In genomic region chr22:24603770-24604629, GRCh38 we compare ENCODE assay signal across 9 cellular contexts. TPM values are rescaled to one million over a fixed set of nuclear protein-coding genes. Genes with fewer than 3 reads are reported as not detected.
DNase-seq lines count a peak whose midpoint lies in the region; ATAC-seq and TF ChIP-seq lines count a peak whose summit lies in the region.
"Not testable (repeated sequence)": the region's sequence is repeated elsewhere in the genome, so short reads cannot be mapped to it uniquely, and the experiment has no call there.
"Had no signal": no experiment of that assay in that cellular context is flagged by ENCODE, and none has a peak within 500 bp of the region (broad histone marks: within the 10 kb centered on the region; RNA-seq: fewer than 3 reads in every experiment).

No MANE protein-coding gene starts in this region.

- H3K4me3 ChIP-seq in NT2/D1 (ENCODE audit: insufficient read length, low read depth) (peak overlapping the region; percentile 11), body of pancreas (peak overlapping the region; percentile 15 to 31), neural progenitor cell (peak overlapping the region; percentile 28), transverse colon (peak overlapping the region in 3 of 4 donors; percentile 15 to 41 (median 20))
- H3K4me3 ChIP-seq in right cardiac atrium (ENCODE audit: low read length): not testable (repeated sequence)

- peak overlapping the region; percentile 85 for H3K27ac Mint-ChIP-seq in activated CD4-positive, alpha-beta T cell treated with anti-CD3 and anti-CD28 coated beads for 36 hours
- peak overlapping the region; percentile 91 for H3K27ac Mint-ChIP-seq in neural progenitor cell

- not testable (repeated sequence) for H2AFZ ChIP-seq in neural progenitor cell (replicated peaks)

- H3K9me3 ChIP-seq in NT2/D1 (ENCODE audit: insufficient read depth, low read length); body of pancreas; right cardiac atrium (ENCODE audit: control insufficient read depth, low read length); neural progenitor cell (ENCODE audit: low read depth); transverse colon: not testable (repeated sequence)

- peak overlapping the region; percentile 73 for H3K4me2 ChIP-seq in neural progenitor cell

- not testable (repeated sequence) for H3K36me3 Mint-ChIP-seq in activated CD4-positive, alpha-beta T cell treated with anti-CD3 and anti-CD28 coated beads for 36 hours (ENCODE audit: low read depth); neural progenitor cell

- not testable (repeated sequence) for H3K9me3 Mint-ChIP-seq in activated CD4-positive, alpha-beta T cell treated with anti-CD3 and anti-CD28 coated beads for 36 hours (ENCODE audit: low read depth); neural progenitor cell

- H3F3A ChIP-seq in neural progenitor cell (ENCODE audit: low read depth): peaks cover 29% of the 10 kb centered on the region

- H3K27me3 ChIP-seq in NT2/D1 (ENCODE audit: insufficient read depth, insufficient read length); body of pancreas; right cardiac atrium (ENCODE audit: control insufficient read depth, insufficient read depth); neural progenitor cell; transverse colon: not testable (repeated sequence)

- TF ChIP-seq EP300 in transverse colon (IDR thresholded peaks at IDR 0.05; ENCODE audit: low read depth): not testable (repeated sequence)

- intact Hi-C loops in activated CD4-positive, alpha-beta T cell treated with anti-CD3 and anti-CD28 coated beads for 36 hours (cut with DNase I, micrococcal nuclease): loop anchor here in 1 of 2 experiments (5.0 kb wide), 1 partner anchor 47 kb away; the partner anchor contains the start of genes GUCD1 and SNRPD3
- intact Hi-C loops in body of pancreas (cut with DNase I); right cardiac atrium (cut with DNase I); transverse colon (cut with DNase I; ENCODE audit: low total_unique reads): not testable (repeated sequence)

- H3K27me3 Mint-ChIP-seq in activated CD4-positive, alpha-beta T cell treated with anti-CD3 and anti-CD28 coated beads for 36 hours; neural progenitor cell (ENCODE audit: insufficient read depth, low read depth): not testable (repeated sequence)

- H3K79me2 ChIP-seq in neural progenitor cell (ENCODE audit: low read depth): not testable (repeated sequence)

- H3K27ac ChIP-seq in body of pancreas (peak overlapping the region; percentile 62 to 79 (median 78)), transverse colon (peak overlapping the region; percentile 62 to 76 (median 66))
- H3K27ac ChIP-seq in right cardiac atrium (ENCODE audit: low read length); neural progenitor cell: not testable (repeated sequence)

- not testable (repeated sequence) for H3K4me1 ChIP-seq in NT2/D1 (ENCODE audit: insufficient read depth, insufficient read length); right cardiac atrium (ENCODE audit: control insufficient read depth, insufficient read depth, low read length)
- H3K4me1 ChIP-seq in body of pancreas: peaks cover 47% of the 10 kb centered on the region
- peaks cover 18% of the 10 kb centered on the region for H3K4me1 ChIP-seq in neural progenitor cell
- peaks cover 5 to 36% (median 23%) of the 10 kb centered on the region in 4 donors for H3K4me1 ChIP-seq in transverse colon

- H3K36me3 ChIP-seq in NT2/D1 (ENCODE audit: insufficient read depth, insufficient read length, low read length); body of pancreas (replicated peaks in 1 of 2; ENCODE audit: insufficient read depth in 1 of 2, low read depth in 2 of 2); neural progenitor cell; transverse colon: not testable (repeated sequence)

- not testable (repeated sequence) for H3K9ac ChIP-seq in NT2/D1 (ENCODE audit: insufficient read length, low read depth); neural progenitor cell

- not testable (repeated sequence) for H4K20me1 ChIP-seq in neural progenitor cell (ENCODE audit: low read depth)

- ATAC-seq in activated CD4-positive, alpha-beta T cell treated with anti-CD3 and anti-CD28 coated beads for 36 hours: peak; percentile 46
- ATAC-seq in body of pancreas (peak; percentile 17), right cardiac atrium (peak in 1 of 2 donors; percentile 3)

- DNase-seq in DMS153 (lab: John Stamatoyannopoulos, UW): peak; percentile 34
- peak; percentile 60 for DNase-seq in HK-2 (ENCODE audit: unreplicated experiment)
- not testable (repeated sequence) for DNase-seq in NT2/D1 (ENCODE audit: low read depth, low spot score); transverse colon
- peak; percentile 55 for DNase-seq in activated CD4-positive, alpha-beta T cell treated with anti-CD3 and anti-CD28 coated beads for 36 hours
- peak in 2 of 4 donors; percentile 31 to 47 for DNase-seq in body of pancreas
- DNase-seq in right cardiac atrium: peak in 2 of 3 donors; percentile 44 to 55
- DNase-seq in neural progenitor cell (ENCODE audit: low spot score): peak; percentile 63

- POLR2A ChIA-PET in activated CD4-positive, alpha-beta T cell treated with anti-CD3 and anti-CD28 coated beads for 36 hours (lab: Charles Lee): interaction anchor here (0.5 kb wide), 1 partner anchor 186 kb away, joined by 3 read pairs; no protein-coding TSS in a partner anchor

- in situ Hi-C loops in transverse colon (cut with MboI; ENCODE audit: low pct_ligation_motif_present in 1 of 4, low pct_unique_long_range_greater_than_20kb in 1 of 4, low sequenced_read_pairs in 3 of 4): not testable (repeated sequence)

- TF ChIP-seq CTCF in body of pancreas (IDR thresholded peaks at IDR 0.05): peak in 2 of 7 experiments; percentile 18 to 23
- TF ChIP-seq CTCF in neural progenitor cell (IDR thresholded peaks at IDR 0.05): peak; percentile 42
- peak in 2 of 5 experiments; percentile 11 to 16 for TF ChIP-seq CTCF in transverse colon (IDR thresholded peaks at IDR 0.05)

- peak overlapping the region; percentile 22 for H3K4me3 Mint-ChIP-seq in activated CD4-positive, alpha-beta T cell treated with anti-CD3 and anti-CD28 coated beads for 36 hours
- H3K4me3 Mint-ChIP-seq in neural progenitor cell: peak overlapping the region; percentile 80

- peaks cover 19% of the 10 kb centered on the region for H3K4me1 Mint-ChIP-seq in activated CD4-positive, alpha-beta T cell treated with anti-CD3 and anti-CD28 coated beads for 36 hours
- peaks cover 19% of the 10 kb centered on the region for H3K4me1 Mint-ChIP-seq in neural progenitor cell

- CTCF ChIA-PET in activated CD4-positive, alpha-beta T cell treated with anti-CD3 and anti-CD28 coated beads for 36 hours (lab: Charles Lee): not testable (repeated sequence)

- TF ChIP-seq POLR2A in body of pancreas (IDR thresholded peaks at IDR 0.05); transverse colon (IDR thresholded peaks at IDR 0.05): not testable (repeated sequence)

- WGBS in body of pancreas, 2 donors: 5 to 12% methylated on average over 9 to 18 of the region's 18 CpGs
- 28% methylated on average over 18 of the region's 18 CpGs for WGBS in right cardiac atrium
- WGBS in transverse colon (ENCODE audit: low coverage in 1 of 2), 2 donors: 18 to 21% methylated on average over 4 to 17 of the region's 18 CpGs

RNA-seq across cellular contexts. Expression of gene GGT1, which starts 1.0 kb away (rescaled TPM):
- 10 to 100 TPM; 32.4 to 34.9 TPM for total RNA-seq in activated CD4-positive, alpha-beta T cell treated with anti-CD3 and anti-CD28 coated beads for 36 hours
- 10 to 100 TPM; 45.4 to 58.7 TPM for total RNA-seq in body of pancreas
- 1 to 10 TPM; 4.1 to 7.2 (median 5.9) TPM for total RNA-seq in right cardiac atrium
- polyA plus RNA-seq in right cardiac atrium: 3.7 TPM
- total RNA-seq in neural progenitor cell (ENCODE audit: low replicate concordance): 4.9 and 7.7 TPM in 2 replicates
- total RNA-seq in transverse colon: 100 to 1,000 TPM in 1 of 4 donors, 10 to 100 TPM in 3; 52.4 to 167 (median 77.1) TPM
- total RNA-seq: ascending aorta had no signal

RNA-seq across cellular contexts. Expression of gene LRRC75B, which starts 11.1 kb away (rescaled TPM):
- under 1 TPM; 0.56 to 0.98 TPM for total RNA-seq in activated CD4-positive, alpha-beta T cell treated with anti-CD3 and anti-CD28 coated beads for 36 hours
- total RNA-seq in body of pancreas (10 to 100 TPM; 20.8 to 33.9 TPM), right cardiac atrium (1 to 10 TPM; 5.1 to 7.3 (median 5.9) TPM), neural progenitor cell (ENCODE audit: low replicate concordance) (8.2 and 19.0 TPM in 2 replicates), transverse colon (10 to 100 TPM; 13.3 to 20.6 (median 16.6) TPM)
- polyA plus RNA-seq in right cardiac atrium: 6.1 TPM

RNA-seq across cellular contexts. Expression of gene SNRPD3, which starts 48.2 kb away (rescaled TPM):
- 100 to 1,000 TPM; 156 to 232 TPM for total RNA-seq in activated CD4-positive, alpha-beta T cell treated with anti-CD3 and anti-CD28 coated beads for 36 hours
- total RNA-seq in body of pancreas (10 to 100 TPM; 30.4 to 65.6 TPM), right cardiac atrium (10 to 100 TPM; 63.4 to 73.4 (median 67.7) TPM), neural progenitor cell (ENCODE audit: low replicate concordance) (195 and 302 TPM in 2 replicates), transverse colon (100 to 1,000 TPM in 2 of 4 donors, 10 to 100 TPM in 2; 21.3 to 127 (median 93.8) TPM)
- polyA plus RNA-seq in right cardiac atrium: 109 TPM

RNA-seq across cellular contexts. Expression of gene GUCD1, which starts 49.1 kb away (rescaled TPM):
- 100 to 1,000 TPM; 109 to 124 TPM for total RNA-seq in activated CD4-positive, alpha-beta T cell treated with anti-CD3 and anti-CD28 coated beads for 36 hours
- total RNA-seq in body of pancreas (10 to 100 TPM; 44.4 to 58.7 TPM), right cardiac atrium (100 to 1,000 TPM; 124 to 144 (median 135) TPM), neural progenitor cell (ENCODE audit: low replicate concordance) (31.0 and 62.3 TPM in 2 replicates), transverse colon (100 to 1,000 TPM in 3 of 4 donors, 10 to 100 TPM in 1; 56.7 to 498 (median 277) TPM)
- polyA plus RNA-seq in right cardiac atrium: 161 TPM
